ENCODE assay signal across 18 cellular contexts in the genomic region with DNA sequence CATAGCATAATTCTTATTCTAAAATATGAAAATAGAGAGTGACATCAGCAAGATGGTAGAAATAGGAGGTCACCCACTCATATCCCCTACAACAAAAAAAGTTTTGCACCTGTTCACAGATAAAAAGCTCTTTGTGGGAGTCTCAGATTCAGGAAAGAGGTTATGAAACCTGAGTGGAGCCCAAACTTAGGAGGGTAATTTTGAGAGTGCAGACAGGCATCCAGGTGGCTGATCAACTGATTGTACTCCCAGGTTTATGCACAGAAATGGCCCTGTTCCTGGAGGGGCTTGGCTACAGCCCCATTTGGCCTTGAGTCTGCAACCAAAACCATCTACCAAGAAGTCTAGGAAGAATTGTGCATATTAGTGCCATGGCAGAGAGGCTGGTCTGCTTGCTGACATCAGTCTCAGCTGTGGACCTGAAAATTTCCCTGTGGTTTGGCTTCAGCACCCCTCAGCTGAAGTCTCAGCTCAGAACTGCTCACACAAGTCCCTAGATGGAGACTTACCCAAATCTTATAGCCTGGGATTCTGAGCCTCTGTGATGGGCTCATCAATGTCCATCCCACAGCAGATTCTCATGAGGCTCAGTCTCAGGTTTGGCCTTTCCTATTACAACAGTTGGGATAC.
"Had no signal": no experiment of that assay in that cellular context is flagged by ENCODE, and none has a peak within 500 bp of the region (broad histone marks: within the 10 kb centered on the region; RNA-seq: fewer than 3 reads in every experiment).

No MANE protein-coding gene starts in this region.

- H3K9me3 ChIP-seq: ovary, right lobe of liver, testis had no signal

- H3K4me3 ChIP-seq: ascending aorta, ovary, right lobe of liver, smooth muscle cell, stomach, testis, upper lobe of left lung had no signal

- H3K27me3 ChIP-seq: ascending aorta, ovary, right lobe of liver, stomach, testis, upper lobe of left lung had no signal

- H3K36me3 ChIP-seq: ascending aorta, ovary, right lobe of liver, stomach, upper lobe of left lung had no signal

- H3K4me2 ChIP-seq: smooth muscle cell had no signal

- DNase-seq: activated CD4-positive, alpha-beta T cell treated with anti-CD3 and anti-CD28 coated beads, Interleukin-2, amount 50 U/mL, for 1 hour; activated CD8-positive, alpha-beta memory T cell treated with anti-CD3 and anti-CD28 coated beads for 24 hours; activated naive CD4-positive, alpha-beta T cell treated with Interleukin-2 at 50 U/mL for 16 hours; activated T-cell treated with anti-CD3 and anti-CD28 coated beads for 4 hours; effector memory CD4-positive, alpha-beta T cell; foreskin fibroblast; hippocampal formation; naive thymus-derived CD4-positive, alpha-beta T cell; ovary; right lobe of liver; stomach; testis; upper lobe of left lung had no signal

- H3K4me1 ChIP-seq: ascending aorta, right lobe of liver, stomach, testis, upper lobe of left lung had no signal

- H3K27ac ChIP-seq: ascending aorta, ovary, right lobe of liver, stomach, testis, upper lobe of left lung had no signal

- ATAC-seq: activated CD4-positive, CD25-positive, alpha-beta regulatory T cell treated with anti-CD3 and anti-CD28 coated beads, Interleukin-2, amount 50 U/mL, for 24 hours; activated T-helper 17 cell treated with anti-CD3 and anti-CD28 coated beads, Interleukin-2, amount 50 U/mL, for 72 hours; left lobe of liver; naive thymus-derived CD4-positive, alpha-beta T cell; right lobe of liver had no signal
